1 cellular context compared by ENCODE assay signal in genomic region chr14:76346391-76347160, GRCh38.
TF ChIP-seq lines count a peak whose summit lies in the region.

No MANE protein-coding gene starts in this region.

TF ChIP-seq in HepG2, 621 proteins besides CTCF, POLR2A, EP300 and RAD21 (continued from another document):
- TF ChIP-seq, protein P1, sequence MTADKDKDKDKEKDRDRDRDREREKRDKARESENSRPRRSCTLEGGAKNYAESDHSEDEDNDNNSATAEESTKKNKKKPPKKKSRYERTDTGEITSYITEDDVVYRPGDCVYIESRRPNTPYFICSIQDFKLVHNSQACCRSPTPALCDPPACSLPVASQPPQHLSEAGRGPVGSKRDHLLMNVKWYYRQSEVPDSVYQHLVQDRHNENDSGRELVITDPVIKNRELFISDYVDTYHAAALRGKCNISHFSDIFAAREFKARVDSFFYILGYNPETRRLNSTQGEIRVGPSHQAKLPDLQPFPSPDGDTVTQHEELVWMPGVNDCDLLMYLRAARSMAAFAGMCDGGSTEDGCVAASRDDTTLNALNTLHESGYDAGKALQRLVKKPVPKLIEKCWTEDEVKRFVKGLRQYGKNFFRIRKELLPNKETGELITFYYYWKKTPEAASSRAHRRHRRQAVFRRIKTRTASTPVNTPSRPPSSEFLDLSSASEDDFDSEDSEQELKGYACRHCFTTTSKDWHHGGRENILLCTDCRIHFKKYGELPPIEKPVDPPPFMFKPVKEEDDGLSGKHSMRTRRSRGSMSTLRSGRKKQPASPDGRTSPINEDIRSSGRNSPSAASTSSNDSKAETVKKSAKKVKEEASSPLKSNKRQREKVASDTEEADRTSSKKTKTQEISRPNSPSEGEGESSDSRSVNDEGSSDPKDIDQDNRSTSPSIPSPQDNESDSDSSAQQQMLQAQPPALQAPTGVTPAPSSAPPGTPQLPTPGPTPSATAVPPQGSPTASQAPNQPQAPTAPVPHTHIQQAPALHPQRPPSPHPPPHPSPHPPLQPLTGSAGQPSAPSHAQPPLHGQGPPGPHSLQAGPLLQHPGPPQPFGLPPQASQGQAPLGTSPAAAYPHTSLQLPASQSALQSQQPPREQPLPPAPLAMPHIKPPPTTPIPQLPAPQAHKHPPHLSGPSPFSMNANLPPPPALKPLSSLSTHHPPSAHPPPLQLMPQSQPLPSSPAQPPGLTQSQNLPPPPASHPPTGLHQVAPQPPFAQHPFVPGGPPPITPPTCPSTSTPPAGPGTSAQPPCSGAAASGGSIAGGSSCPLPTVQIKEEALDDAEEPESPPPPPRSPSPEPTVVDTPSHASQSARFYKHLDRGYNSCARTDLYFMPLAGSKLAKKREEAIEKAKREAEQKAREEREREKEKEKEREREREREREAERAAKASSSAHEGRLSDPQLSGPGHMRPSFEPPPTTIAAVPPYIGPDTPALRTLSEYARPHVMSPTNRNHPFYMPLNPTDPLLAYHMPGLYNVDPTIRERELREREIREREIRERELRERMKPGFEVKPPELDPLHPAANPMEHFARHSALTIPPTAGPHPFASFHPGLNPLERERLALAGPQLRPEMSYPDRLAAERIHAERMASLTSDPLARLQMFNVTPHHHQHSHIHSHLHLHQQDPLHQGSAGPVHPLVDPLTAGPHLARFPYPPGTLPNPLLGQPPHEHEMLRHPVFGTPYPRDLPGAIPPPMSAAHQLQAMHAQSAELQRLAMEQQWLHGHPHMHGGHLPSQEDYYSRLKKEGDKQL (CRISPR knock-in tag; IDR thresholded peaks at IDR 0.05; ENCODE audit: low read depth), result no peak
- no peak for TF ChIP-seq PHF8 (CRISPR knock-in tag; IDR thresholded peaks at IDR 0.05)
- TF ChIP-seq SRF (IDR thresholded peaks at IDR 0.05; ENCODE audit: low read depth, low read length), result no peak
- TF ChIP-seq TBX2 (CRISPR knock-in tag; IDR thresholded peaks at IDR 0.05; ENCODE audit: borderline replicate concordance), result peak; percentile 27; the same call in 1 of the 2 replicates
- no peak for TF ChIP-seq CSRNP1 (CRISPR knock-in tag; IDR thresholded peaks at IDR 0.05)
- TF ChIP-seq, protein P2, sequence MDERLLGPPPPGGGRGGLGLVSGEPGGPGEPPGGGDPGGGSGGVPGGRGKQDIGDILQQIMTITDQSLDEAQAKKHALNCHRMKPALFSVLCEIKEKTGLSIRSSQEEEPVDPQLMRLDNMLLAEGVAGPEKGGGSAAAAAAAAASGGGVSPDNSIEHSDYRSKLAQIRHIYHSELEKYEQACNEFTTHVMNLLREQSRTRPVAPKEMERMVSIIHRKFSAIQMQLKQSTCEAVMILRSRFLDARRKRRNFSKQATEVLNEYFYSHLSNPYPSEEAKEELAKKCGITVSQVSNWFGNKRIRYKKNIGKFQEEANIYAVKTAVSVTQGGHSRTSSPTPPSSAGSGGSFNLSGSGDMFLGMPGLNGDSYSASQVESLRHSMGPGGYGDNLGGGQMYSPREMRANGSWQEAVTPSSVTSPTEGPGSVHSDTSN (CRISPR knock-in tag; IDR thresholded peaks at IDR 0.05), result peak; percentile 54; the same call in 1 of the 2 replicates
- no peak for TF ChIP-seq PRPF4 (IDR thresholded peaks at IDR 0.05; ENCODE audit: low read depth, low read length, poor library complexity, severe bottlenecking)
- no peak for TF ChIP-seq ZFAT (CRISPR knock-in tag; conservative IDR thresholded peaks at IDR 0.05)
- no peak for TF ChIP-seq KAT8 (CRISPR knock-in tag; IDR thresholded peaks at IDR 0.05)
- TF ChIP-seq, protein P3, sequence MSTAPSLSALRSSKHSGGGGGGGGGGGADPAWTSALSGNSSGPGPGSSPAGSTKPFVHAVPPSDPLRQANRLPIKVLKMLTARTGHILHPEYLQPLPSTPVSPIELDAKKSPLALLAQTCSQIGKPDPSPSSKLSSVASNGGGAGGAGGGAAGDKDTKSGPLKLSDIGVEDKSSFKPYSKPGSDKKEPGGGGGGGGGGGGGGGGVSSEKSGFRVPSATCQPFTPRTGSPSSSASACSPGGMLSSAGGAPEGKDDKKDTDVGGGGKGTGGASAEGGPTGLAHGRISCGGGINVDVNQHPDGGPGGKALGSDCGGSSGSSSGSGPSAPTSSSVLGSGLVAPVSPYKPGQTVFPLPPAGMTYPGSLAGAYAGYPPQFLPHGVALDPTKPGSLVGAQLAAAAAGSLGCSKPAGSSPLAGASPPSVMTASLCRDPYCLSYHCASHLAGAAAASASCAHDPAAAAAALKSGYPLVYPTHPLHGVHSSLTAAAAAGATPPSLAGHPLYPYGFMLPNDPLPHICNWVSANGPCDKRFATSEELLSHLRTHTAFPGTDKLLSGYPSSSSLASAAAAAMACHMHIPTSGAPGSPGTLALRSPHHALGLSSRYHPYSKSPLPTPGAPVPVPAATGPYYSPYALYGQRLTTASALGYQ (CRISPR knock-in tag; IDR thresholded peaks at IDR 0.05), result no peak
- no peak for TF ChIP-seq TBL1XR1 (IDR thresholded peaks at IDR 0.05; ENCODE audit: borderline replicate concordance, low read length, partially characterized antibody)
- no peak for TF ChIP-seq HNRNPLL (IDR thresholded peaks at IDR 0.05; ENCODE audit: low read depth, low read length, poor library complexity, severe bottlenecking)
- no peak for TF ChIP-seq DR1 (CRISPR knock-in tag; IDR thresholded peaks at IDR 0.05)
- no peak for TF ChIP-seq ZNF792 (CRISPR knock-in tag; IDR thresholded peaks at IDR 0.05)
- TF ChIP-seq, protein P4, sequence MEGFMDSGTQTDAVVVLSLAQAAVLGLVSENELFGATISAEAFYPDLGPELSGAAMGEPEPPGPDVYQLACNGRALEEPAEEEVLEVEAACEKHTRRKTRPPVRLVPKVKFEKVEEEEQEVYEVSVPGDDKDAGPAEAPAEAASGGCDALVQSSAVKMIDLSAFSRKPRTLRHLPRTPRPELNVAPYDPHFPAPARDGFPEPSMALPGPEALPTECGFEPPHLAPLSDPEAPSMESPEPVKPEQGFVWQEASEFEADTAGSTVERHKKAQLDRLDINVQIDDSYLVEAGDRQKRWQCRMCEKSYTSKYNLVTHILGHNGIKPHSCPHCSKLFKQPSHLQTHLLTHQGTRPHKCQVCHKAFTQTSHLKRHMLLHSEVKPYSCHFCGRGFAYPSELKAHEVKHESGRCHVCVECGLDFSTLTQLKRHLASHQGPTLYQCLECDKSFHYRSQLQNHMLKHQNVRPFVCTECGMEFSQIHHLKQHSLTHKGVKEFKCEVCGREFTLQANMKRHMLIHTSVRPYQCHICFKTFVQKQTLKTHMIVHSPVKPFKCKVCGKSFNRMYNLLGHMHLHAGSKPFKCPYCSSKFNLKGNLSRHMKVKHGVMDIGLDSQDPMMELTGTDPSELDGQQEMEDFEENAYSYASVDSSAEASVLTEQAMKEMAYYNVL (CRISPR knock-in tag; IDR thresholded peaks at IDR 0.05; ENCODE audit: borderline replicate concordance), result no peak
- no peak for TF ChIP-seq FOXA1 (IDR thresholded peaks at IDR 0.05)
- peak; percentile 8; the same call in 1 of the 2 replicates for TF ChIP-seq FOXA1 (CRISPR knock-in tag; IDR thresholded peaks at IDR 0.05)
- no peak for TF ChIP-seq ZNF441 (CRISPR knock-in tag; IDR thresholded peaks at IDR 0.05; ENCODE audit: borderline replicate concordance)
- TF ChIP-seq ZNF557 (CRISPR knock-in tag; IDR thresholded peaks at IDR 0.05), result no peak
- TF ChIP-seq TSC22D2 (CRISPR knock-in tag; IDR thresholded peaks at IDR 0.05; ENCODE audit: borderline replicate concordance), result no peak
- no peak for TF ChIP-seq HHEX (CRISPR knock-in tag; IDR thresholded peaks at IDR 0.05)
- TF ChIP-seq, protein P5, sequence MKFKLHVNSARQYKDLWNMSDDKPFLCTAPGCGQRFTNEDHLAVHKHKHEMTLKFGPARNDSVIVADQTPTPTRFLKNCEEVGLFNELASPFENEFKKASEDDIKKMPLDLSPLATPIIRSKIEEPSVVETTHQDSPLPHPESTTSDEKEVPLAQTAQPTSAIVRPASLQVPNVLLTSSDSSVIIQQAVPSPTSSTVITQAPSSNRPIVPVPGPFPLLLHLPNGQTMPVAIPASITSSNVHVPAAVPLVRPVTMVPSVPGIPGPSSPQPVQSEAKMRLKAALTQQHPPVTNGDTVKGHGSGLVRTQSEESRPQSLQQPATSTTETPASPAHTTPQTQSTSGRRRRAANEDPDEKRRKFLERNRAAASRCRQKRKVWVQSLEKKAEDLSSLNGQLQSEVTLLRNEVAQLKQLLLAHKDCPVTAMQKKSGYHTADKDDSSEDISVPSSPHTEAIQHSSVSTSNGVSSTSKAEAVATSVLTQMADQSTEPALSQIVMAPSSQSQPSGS (CRISPR knock-in tag; IDR thresholded peaks at IDR 0.05), result no peak
- TF ChIP-seq ZNF784 (CRISPR knock-in tag; IDR thresholded peaks at IDR 0.05; ENCODE audit: borderline replicate concordance), result no peak
TF ChIP-seq in HepG2: peak in this region for 19.
